8 cellular contexts compared by ENCODE assay signal in genomic region chr3:48440590-48440958, GRCh38. TPM values are rescaled to one million over a fixed set of nuclear protein-coding genes. Genes with fewer than 3 reads are reported as not detected.
DNase-seq lines count a peak whose midpoint lies in the region; ATAC-seq and TF ChIP-seq lines count a peak whose summit lies in the region.

No MANE protein-coding gene starts in this region.

- ATAC-seq in activated CD8-positive, alpha-beta memory T cell treated with anti-CD3 and anti-CD28 coated beads, Interleukin-2, amount 10 ng/mL, durations not matched to agents 7 days and 5 days, result peak; percentile 5

- H3K27me3 Mint-ChIP-seq in activated CD8-positive, alpha-beta memory T cell treated with anti-CD3 and anti-CD28 coated beads, Interleukin-2, amount 10 ng/mL, durations not matched to agents 7 days and 5 days, result no peaks in the 10 kb centered on the region
- H3K27me3 Mint-ChIP-seq in T-helper 1 cell treated with Interleukin-12 subunit alpha and Interleukin-12 subunit beta and Interleukin-4 antibody, amounts not matched to agents 30 μg/mL and 1 μg/mL, for 36 hours (ENCODE audit: low read depth), result no peaks in the 10 kb centered on the region
- no peaks in the 10 kb centered on the region for H3K27me3 Mint-ChIP-seq in progenitor cell of endocrine pancreas

- peak overlapping the region; percentile 97 for H3K4me3 Mint-ChIP-seq in activated CD8-positive, alpha-beta memory T cell treated with anti-CD3 and anti-CD28 coated beads, Interleukin-2, amount 10 ng/mL, durations not matched to agents 7 days and 5 days
- H3K4me3 Mint-ChIP-seq in T-helper 1 cell treated with Interleukin-12 subunit alpha and Interleukin-12 subunit beta and Interleukin-4 antibody, amounts not matched to agents 30 μg/mL and 1 μg/mL, for 36 hours, result peak overlapping the region; percentile 100
- H3K4me3 Mint-ChIP-seq in progenitor cell of endocrine pancreas (ENCODE audit: low read depth), result peak overlapping the region; percentile 93

- CTCF ChIA-PET in activated CD8-positive, alpha-beta memory T cell treated with anti-CD3 and anti-CD28 coated beads, Interleukin-2, amount 10 ng/mL, durations not matched to agents 7 days and 5 days (lab: Charles Lee), result interaction anchor here (0.6 to 3.4 kb wide), 14 partner anchors 12 to 210 kb away, joined by 3 to 24 read pairs (median 6); partner anchors contain the start of gene PFKFB4

- no peak for TF ChIP-seq CTCF in fibroblast of the aortic adventitia (IDR thresholded peaks at IDR 0.05; ENCODE audit: insufficient read depth, low read length)
- no peak for TF ChIP-seq CTCF in progenitor cell of endocrine pancreas (IDR thresholded peaks at IDR 0.05; ENCODE audit: unreplicated experiment)

- H3K27ac Mint-ChIP-seq in activated CD8-positive, alpha-beta memory T cell treated with anti-CD3 and anti-CD28 coated beads, Interleukin-2, amount 10 ng/mL, durations not matched to agents 7 days and 5 days, result peak overlapping the region; percentile 97
- peak overlapping the region; percentile 94 for H3K27ac Mint-ChIP-seq in T-helper 1 cell treated with Interleukin-12 subunit alpha and Interleukin-12 subunit beta and Interleukin-4 antibody, amounts not matched to agents 30 μg/mL and 1 μg/mL, for 36 hours
- H3K27ac Mint-ChIP-seq in progenitor cell of endocrine pancreas, result peak overlapping the region; percentile 95

- H3K36me3 Mint-ChIP-seq in activated CD8-positive, alpha-beta memory T cell treated with anti-CD3 and anti-CD28 coated beads, Interleukin-2, amount 10 ng/mL, durations not matched to agents 7 days and 5 days, result peaks cover 27% of the 10 kb centered on the region
- H3K36me3 Mint-ChIP-seq in T-helper 1 cell treated with Interleukin-12 subunit alpha and Interleukin-12 subunit beta and Interleukin-4 antibody, amounts not matched to agents 30 μg/mL and 1 μg/mL, for 36 hours (ENCODE audit: low read depth), result peaks cover 28% of the 10 kb centered on the region
- peaks cover 1% of the 10 kb centered on the region for H3K36me3 Mint-ChIP-seq in progenitor cell of endocrine pancreas (ENCODE audit: insufficient read depth)

- H3K4me1 Mint-ChIP-seq in activated CD8-positive, alpha-beta memory T cell treated with anti-CD3 and anti-CD28 coated beads, Interleukin-2, amount 10 ng/mL, durations not matched to agents 7 days and 5 days, result peaks cover 47% of the 10 kb centered on the region
- H3K4me1 Mint-ChIP-seq in T-helper 1 cell treated with Interleukin-12 subunit alpha and Interleukin-12 subunit beta and Interleukin-4 antibody, amounts not matched to agents 30 μg/mL and 1 μg/mL, for 36 hours (ENCODE audit: low read depth), result peaks cover 22% of the 10 kb centered on the region
- H3K4me1 Mint-ChIP-seq in progenitor cell of endocrine pancreas (ENCODE audit: low read depth), result peaks cover 14% of the 10 kb centered on the region

- no peak for DNase-seq in activated CD8-positive, alpha-beta memory T cell treated with anti-CD3 and anti-CD28 coated beads, Interleukin-2, amount 10 ng/mL, durations not matched to agents 7 days and 5 days
- DNase-seq in activated CD8-positive, alpha-beta memory T cell treated with anti-CD3 and anti-CD28 coated beads, Interleukin-2, amount 50 U/mL, for 48 hours, result no peak
- DNase-seq in fibroblast of the aortic adventitia (ENCODE audit: low read depth) (no peak), progenitor cell of endocrine pancreas (ENCODE audit: low spot score, unreplicated experiment) (no peak), NCI-H2029 treated with DMSO at 0.1 percent for 48 hours (lab: John Stamatoyannopoulos, UW) (no peak), midbrain (lab: John Stamatoyannopoulos, UW) (no peak), germinal center (ENCODE audit: low spot score) (no peak)

- H3K4me3 ChIP-seq in fibroblast of the aortic adventitia (ENCODE audit: low read depth, low read length), result peak overlapping the region; percentile 97

- no peaks in the 10 kb centered on the region for H3K9me3 Mint-ChIP-seq in activated CD8-positive, alpha-beta memory T cell treated with anti-CD3 and anti-CD28 coated beads, Interleukin-2, amount 10 ng/mL, durations not matched to agents 7 days and 5 days (ENCODE audit: low read depth)
- H3K9me3 Mint-ChIP-seq in T-helper 1 cell treated with Interleukin-12 subunit alpha and Interleukin-12 subunit beta and Interleukin-4 antibody, amounts not matched to agents 30 μg/mL and 1 μg/mL, for 36 hours, result no peaks in the 10 kb centered on the region
- no peaks in the 10 kb centered on the region for H3K9me3 Mint-ChIP-seq in progenitor cell of endocrine pancreas (ENCODE audit: low read depth)

RNA-seq across cellular contexts. Expression of gene TMA7, which starts 0.5 kb away (rescaled TPM):
- 100 to 1,000 TPM; 219 to 298 TPM for total RNA-seq in activated CD8-positive, alpha-beta memory T cell treated with anti-CD3 and anti-CD28 coated beads, Interleukin-2, amount 10 ng/mL, durations not matched to agents 7 days and 5 days
- total RNA-seq in fibroblast of the aortic adventitia (ENCODE audit: low replicate concordance) (234 and 390 TPM in 2 replicates), progenitor cell of endocrine pancreas (236 and 253 TPM in 2 replicates)

RNA-seq across cellular contexts. Expression of gene CCDC51, which starts 0.7 kb away (rescaled TPM):
- 10 to 100 TPM; 18.4 to 21.9 TPM for total RNA-seq in activated CD8-positive, alpha-beta memory T cell treated with anti-CD3 and anti-CD28 coated beads, Interleukin-2, amount 10 ng/mL, durations not matched to agents 7 days and 5 days
- total RNA-seq in fibroblast of the aortic adventitia (ENCODE audit: low replicate concordance), result 19.3 and 38.0 TPM in 2 replicates
- 11.4 and 13.2 TPM in 2 replicates for total RNA-seq in progenitor cell of endocrine pancreas

RNA-seq across cellular contexts. Expression of gene ATRIP, which starts 6.0 kb away (rescaled TPM):
- total RNA-seq in activated CD8-positive, alpha-beta memory T cell treated with anti-CD3 and anti-CD28 coated beads, Interleukin-2, amount 10 ng/mL, durations not matched to agents 7 days and 5 days, result 10 to 100 TPM; 20.9 to 21.2 TPM
- total RNA-seq in fibroblast of the aortic adventitia (ENCODE audit: low replicate concordance) (4.0 and 14.5 TPM in 2 replicates), progenitor cell of endocrine pancreas (13.8 and 15.2 TPM in 2 replicates)

RNA-seq across cellular contexts. Expression of gene PLXNB1, which starts 10.7 kb away (rescaled TPM):
- total RNA-seq in activated CD8-positive, alpha-beta memory T cell treated with anti-CD3 and anti-CD28 coated beads, Interleukin-2, amount 10 ng/mL, durations not matched to agents 7 days and 5 days, result 1 to 10 TPM; 1.8 to 4.0 TPM
- 30.0 and 59.5 TPM in 2 replicates for total RNA-seq in fibroblast of the aortic adventitia (ENCODE audit: low replicate concordance)
- total RNA-seq in progenitor cell of endocrine pancreas, result 535 and 543 TPM in 2 replicates
